18 cellular contexts compared by ENCODE assay signal in the genomic region with DNA sequence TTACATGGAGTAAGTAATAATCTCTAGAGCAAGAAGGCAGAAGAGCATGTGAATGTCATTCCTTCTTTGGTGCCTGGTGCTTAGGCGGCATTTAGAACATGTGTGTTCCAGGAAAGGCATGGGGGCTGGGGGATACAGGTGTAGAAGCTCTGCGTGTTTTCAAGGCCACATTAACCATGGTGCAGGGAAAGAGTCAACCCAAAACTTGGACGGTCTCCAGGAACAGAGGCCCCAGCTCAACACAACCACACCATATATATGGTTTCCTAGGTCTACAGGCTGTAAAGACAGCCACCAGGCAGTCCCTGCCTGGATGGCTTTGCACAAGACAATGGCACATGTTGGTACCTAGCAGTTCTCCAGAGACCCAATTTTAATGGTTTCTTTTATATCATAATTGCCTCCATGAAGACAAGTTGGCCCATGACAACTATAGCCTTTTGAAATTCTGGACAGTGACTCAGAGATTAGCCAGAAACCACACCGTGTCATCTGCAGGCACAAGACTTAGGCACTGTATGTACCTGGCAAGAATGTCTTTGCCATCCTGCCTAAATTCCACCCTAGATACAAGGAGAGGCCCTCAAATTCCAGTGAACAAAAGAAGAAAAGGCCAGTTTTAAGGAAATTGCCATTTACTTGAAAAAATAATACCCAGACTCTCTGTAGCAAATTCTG. TPM values are rescaled to one million over a fixed set of nuclear protein-coding genes. Genes with fewer than 3 reads are reported as not detected.
"Had no signal": no experiment of that assay in that cellular context is flagged by ENCODE, and none has a peak within 500 bp of the region (broad histone marks: within the 10 kb centered on the region; RNA-seq: fewer than 3 reads in every experiment).

No MANE protein-coding gene starts in this region.

- FAIRE-seq: endometrium had no signal

- ATAC-seq: activated naive CD8-positive, alpha-beta T cell treated with anti-CD3 and anti-CD28 coated beads, Interleukin-2, amount 50 U/mL, for 24 hours; gastroesophageal sphincter; heart left ventricle; naive thymus-derived CD4-positive, alpha-beta T cell; upper lobe of right lung had no signal

- H3K27me3 ChIP-seq: gastroesophageal sphincter, heart left ventricle, neural progenitor cell, right atrium auricular region, upper lobe of right lung had no signal

- H3K36me3 ChIP-seq: gastroesophageal sphincter, heart left ventricle, left ventricle myocardium inferior, neural progenitor cell, right atrium auricular region, thoracic aorta, upper lobe of right lung had no signal

- H3K4me2 ChIP-seq: neural progenitor cell had no signal

- H3K9ac ChIP-seq: neural progenitor cell had no signal

- H2AFZ ChIP-seq: neural progenitor cell had no signal

- H3K9me3 ChIP-seq: gastroesophageal sphincter, heart left ventricle, left ventricle myocardium inferior, right atrium auricular region, thoracic aorta, upper lobe of right lung had no signal

- H3K27ac ChIP-seq: gastroesophageal sphincter, heart left ventricle, left ventricle myocardium inferior, neural progenitor cell, right atrium auricular region, thoracic aorta, upper lobe of right lung had no signal

- H3K4me3 ChIP-seq: gastroesophageal sphincter, heart left ventricle, left ventricle myocardium inferior, neural progenitor cell, right atrium auricular region, thoracic aorta, upper lobe of right lung had no signal

- DNase-seq: activated B cell treated with CpG ODN at 0.5 μM for 24 hours; activated CD4-positive, alpha-beta T cell treated with anti-CD3 and anti-CD28 coated beads, Interleukin-2, amount 50 U/mL, for 1 hour; activated naive CD4-positive, alpha-beta T cell; activated naive CD8-positive, alpha-beta T cell treated with anti-CD3 and anti-CD28 coated beads, Interleukin-2, amount 50 U/mL, for 24 hours; cortex of kidney; heart left ventricle; immature natural killer cell; kidney glomerular epithelial cell; left ventricle myocardium inferior; naive thymus-derived CD4-positive, alpha-beta T cell; stimulated activated CD4-positive, alpha-beta T cell treated with anti-CD3 and anti-CD28 coated beads, Interleukin-4, amount 100 ng/mL, for 1 hour; upper lobe of right lung had no signal

RNA-seq across cellular contexts. Expression of gene DGKG, which starts 25.0 kb away (rescaled TPM):
- total RNA-seq: T-helper 2 cell treated with Interferon-gamma antibody and Interleukin-4, amounts not matched to agents 100 ng/mL and 5 ng/mL, for 36 hours had no signal
- polyA plus RNA-seq: naive thymus-derived CD4-positive, alpha-beta T cell had no signal
